9 cellular contexts compared by ENCODE assay signal in genomic region chr16:70253291-70254094, GRCh38. TPM values are rescaled to one million over a fixed set of nuclear protein-coding genes. Genes with fewer than 3 reads are reported as not detected.
A peak's percentile ranks its signal among the peaks of the same experiment; 100 is the strongest.
DNase-seq lines count a peak whose midpoint lies in the region; ATAC-seq and TF ChIP-seq lines count a peak whose summit lies in the region.
"Had no signal": no experiment of that assay in that cellular context is flagged by ENCODE, and none has a peak within 500 bp of the region (broad histone marks: within the 10 kb centered on the region; RNA-seq: fewer than 3 reads in every experiment).

No MANE protein-coding gene starts in this region.

- POLR2A ChIA-PET in activated CD4-positive, alpha-beta memory T cell treated with anti-CD3 and anti-CD28 coated beads, Interleukin-2, amount 10 ng/mL, durations not matched to agents 7 days and 5 days (lab: Charles Lee): interaction anchor here (0.7 to 2.4 kb wide), 2 partner anchors 34 to 93 kb away, joined by 3 to 15 read pairs; partner anchors contain the start of gene DDX19A

- CTCF ChIA-PET in activated CD4-positive, alpha-beta memory T cell treated with anti-CD3 and anti-CD28 coated beads, Interleukin-2, amount 10 ng/mL, durations not matched to agents 7 days and 5 days (lab: Charles Lee): interaction anchor here (0.8 to 5.4 kb wide), 5 partner anchors 14 to 44 kb away, joined by 3 to 19 read pairs (median 4); no protein-coding TSS in a partner anchor

- H3K4me3 Mint-ChIP-seq in activated CD4-positive, alpha-beta memory T cell treated with anti-CD3 and anti-CD28 coated beads, Interleukin-2, amount 10 ng/mL, durations not matched to agents 7 days and 5 days: no peak overlapping the region

- peaks cover 56% of the 10 kb centered on the region for H3K36me3 Mint-ChIP-seq in activated CD4-positive, alpha-beta memory T cell treated with anti-CD3 and anti-CD28 coated beads, Interleukin-2, amount 10 ng/mL, durations not matched to agents 7 days and 5 days (ENCODE audit: low read depth)

- intact Hi-C loops in Right ventricle myocardium superior (cut with DNase I): no loop called here

- DNase-seq in D341Med (ENCODE audit: low spot score): peak; percentile 59
- peak; percentile 27 for DNase-seq in HS-27A (ENCODE audit: low read depth)
- peak; percentile 42 for DNase-seq in activated CD4-positive, alpha-beta memory T cell treated with anti-CD3 and anti-CD28 coated beads, Interleukin-2, amount 10 ng/mL, durations not matched to agents 7 days and 5 days
- DNase-seq in foreskin fibroblast: peak; percentile 35 to 74
- peak; percentile 9 for DNase-seq in stimulated activated CD4-positive, alpha-beta T cell treated with anti-CD3 and anti-CD28 coated beads, Interleukin-2, amount 100 ng/mL, for 4 hours (ENCODE audit: low read depth)
- DNase-seq in GOT3 (lab: John Stamatoyannopoulos, UW): no peak
- no peak for DNase-seq in NCI-H128 (lab: John Stamatoyannopoulos, UW; ENCODE audit: unreplicated experiment)
- no peak for DNase-seq in Right ventricle myocardium superior

- no peak for ATAC-seq in Right ventricle myocardium superior (ENCODE audit: poor library complexity)

- TF ChIP-seq CTCF in foreskin fibroblast (IDR thresholded peaks at IDR 0.05; ENCODE audit: low read depth, low read length): peak; percentile 62

- no peak overlapping the region for H3K4me3 ChIP-seq in foreskin fibroblast (ENCODE audit: low read depth in 1 of 2, low read length in 2 of 2)
- H3K4me3 ChIP-seq: lung had no signal

- H3K27ac Mint-ChIP-seq in activated CD4-positive, alpha-beta memory T cell treated with anti-CD3 and anti-CD28 coated beads, Interleukin-2, amount 10 ng/mL, durations not matched to agents 7 days and 5 days: peak overlapping the region; percentile 26

- no peaks in the 10 kb centered on the region for H3K27me3 Mint-ChIP-seq in activated CD4-positive, alpha-beta memory T cell treated with anti-CD3 and anti-CD28 coated beads, Interleukin-2, amount 10 ng/mL, durations not matched to agents 7 days and 5 days

- H3K9me3 Mint-ChIP-seq in activated CD4-positive, alpha-beta memory T cell treated with anti-CD3 and anti-CD28 coated beads, Interleukin-2, amount 10 ng/mL, durations not matched to agents 7 days and 5 days: no peaks in the 10 kb centered on the region

- H3K4me1 Mint-ChIP-seq in activated CD4-positive, alpha-beta memory T cell treated with anti-CD3 and anti-CD28 coated beads, Interleukin-2, amount 10 ng/mL, durations not matched to agents 7 days and 5 days: peaks cover 18% of the 10 kb centered on the region

RNA-seq across cellular contexts. Expression of gene EXOSC6, which starts 1.8 kb away (rescaled TPM):
- 10 to 100 TPM; 24.3 to 24.4 TPM for total RNA-seq in activated CD4-positive, alpha-beta memory T cell treated with anti-CD3 and anti-CD28 coated beads, Interleukin-2, amount 10 ng/mL, durations not matched to agents 7 days and 5 days
- 10.7 TPM for total RNA-seq in Right ventricle myocardium superior

RNA-seq across cellular contexts. Expression of gene AARS1, which starts 35.8 kb away (rescaled TPM):
- total RNA-seq in activated CD4-positive, alpha-beta memory T cell treated with anti-CD3 and anti-CD28 coated beads, Interleukin-2, amount 10 ng/mL, durations not matched to agents 7 days and 5 days: 100 to 1,000 TPM; 128 to 129 TPM
- 59.7 TPM for total RNA-seq in Right ventricle myocardium superior

RNA-seq across cellular contexts. Expression of gene DDX19B, which starts 45.5 kb away (rescaled TPM):
- total RNA-seq in activated CD4-positive, alpha-beta memory T cell treated with anti-CD3 and anti-CD28 coated beads, Interleukin-2, amount 10 ng/mL, durations not matched to agents 7 days and 5 days: 10 to 100 TPM; 33.2 to 35.8 TPM
- total RNA-seq in Right ventricle myocardium superior: 13.9 TPM

Comparison
In these comparisons a context has a peak if more than half of its experiments do, and no peak if none do; other contexts are left out.
1. DNase-seq: peak in D341Med (single experiment), HS-27A (single experiment), activated CD4-positive, alpha-beta memory T cell treated with anti-CD3 and anti-CD28 coated beads, Interleukin-2, amount 10 ng/mL, durations not matched to agents 7 days and 5 days (single experiment), foreskin fibroblast (2 of 2) and stimulated activated CD4-positive, alpha-beta T cell treated with anti-CD3 and anti-CD28 coated beads, Interleukin-2, amount 100 ng/mL, for 4 hours (single experiment); none in GOT3 (single experiment), NCI-H128 (single experiment) and Right ventricle myocardium superior (single experiment).